ENCODE assay signal across 8 cellular contexts in genomic region chr4:185916231-185916630, GRCh38.
"Had no signal": no experiment of that assay in that cellular context is flagged by ENCODE, and none has a peak within 500 bp of the region (broad histone marks: within the 10 kb centered on the region; RNA-seq: fewer than 3 reads in every experiment).

No MANE protein-coding gene starts in this region.

- H3K36me3 Mint-ChIP-seq: IgD-negative memory B cell had no signal

- H3K4me3 Mint-ChIP-seq: H9, IgD-negative memory B cell had no signal

- ATAC-seq: HepG2 had no signal

- DNase-seq: GOT3, HCEC 1CT, KBM-7 had no signal

- H3K9me3 Mint-ChIP-seq: H9 had no signal

- H3K4me1 Mint-ChIP-seq: IgD-negative memory B cell had no signal

- H3K27ac Mint-ChIP-seq: IgD-negative memory B cell had no signal

- FAIRE-seq: H54, HepG2 had no signal

- H3K27ac ChIP-seq: HL-60 had no signal

- H3K27me3 Mint-ChIP-seq: IgD-negative memory B cell had no signal
